ENCODE assay signal across 10 cellular contexts in genomic region chrX:22134681-22135080, GRCh38.
DNase-seq lines count a peak whose midpoint lies in the region; ATAC-seq, FAIRE-seq and TF ChIP-seq lines count a peak whose summit lies in the region.
"Had no signal": no experiment of that assay in that cellular context is flagged by ENCODE, and none has a peak within 500 bp of the region (broad histone marks: within the 10 kb centered on the region; RNA-seq: fewer than 3 reads in every experiment).

No MANE protein-coding gene starts in this region.

- ATAC-seq in HG02763 (IDR thresholded peaks at IDR 0.05; ENCODE audit: unreplicated experiment), result no peak

- no peak overlapping the region for H3K4me3 ChIP-seq in AG09309 (ENCODE audit: control insufficient read depth, low read depth, low read length)
- no peak overlapping the region for H3K4me3 ChIP-seq in cardiac fibroblast (replicated peaks in 1 of 2; ENCODE audit: low read depth in 2 of 2, low read length in 2 of 2)
- H3K4me3 ChIP-seq in mesendoderm (ENCODE audit: low read length), result no peak overlapping the region
- H3K4me3 ChIP-seq in spleen, result no peak overlapping the region

- no peak overlapping the region for H2BK15ac ChIP-seq in mesendoderm (replicated peaks; ENCODE audit: low read depth)

- H3K4me2 ChIP-seq in mesendoderm (ENCODE audit: low read length), result no peak overlapping the region

- H2BK120ac ChIP-seq in mesendoderm (ENCODE audit: low read depth, low read length), result no peak overlapping the region

- no CpG with 5 or more reads among the region's 4 CpGs for WGBS in mesendoderm (ENCODE audit: extremely low coverage, insufficient coverage, low lambda C conversion rate)
- WGBS in spleen, 5 donors, result 52 to 75% (median 70%) methylated on average over 3 to 4 of the region's 4 CpGs

- TF ChIP-seq CTCF in AG09309 (IDR thresholded peaks at IDR 0.05; ENCODE audit: control insufficient read depth, insufficient read depth, low read depth, low read length, missing control alignments) (no peak), cardiac fibroblast (IDR thresholded peaks at IDR 0.05; ENCODE audit: low read depth, low read length) (no peak), spleen (IDR thresholded peaks at IDR 0.05 in 8 of 11, conservative IDR thresholded peaks at IDR 0.05 in 3 of 11) (no peak)

- H3K18ac ChIP-seq in mesendoderm (ENCODE audit: low read length), result no peak overlapping the region

- TF ChIP-seq POLR2A in GM12892 (IDR thresholded peaks at IDR 0.05; ENCODE audit: low read depth, low read length) (no peak), spleen (IDR thresholded peaks at IDR 0.05) (no peak)

- no peaks in the 10 kb centered on the region for H3K79me2 ChIP-seq in mesendoderm (ENCODE audit: control insufficient read depth, insufficient read depth, low read length)

- H3K27me3 ChIP-seq in mesendoderm (ENCODE audit: insufficient read depth, low read length, poor library complexity) (no peaks in the 10 kb centered on the region), spleen (replicated peaks in 1 of 7) (no peaks in the 10 kb centered on the region)

- H2BK5ac ChIP-seq in mesendoderm (ENCODE audit: low read length), result no peak overlapping the region

- H3K9ac ChIP-seq in mesendoderm (ENCODE audit: low read length), result no peak overlapping the region

- H3K79me1 ChIP-seq in mesendoderm (ENCODE audit: low read length), result no peaks in the 10 kb centered on the region

- H3K27ac ChIP-seq in mesendoderm (ENCODE audit: low read depth, low read length) (no peak overlapping the region), spleen (no peak overlapping the region)

- FAIRE-seq in GM12892 (lab: Jason Lieb, UNC), result no peak
- FAIRE-seq: G401.6 had no signal

- no peak overlapping the region for H3K56ac ChIP-seq in mesendoderm (ENCODE audit: low read length)

- no peaks in the 10 kb centered on the region for H3K9me3 ChIP-seq in spleen

- H3K36me3 ChIP-seq in mesendoderm (ENCODE audit: control insufficient read depth, insufficient read depth, low read length) (no peaks in the 10 kb centered on the region), spleen (no peaks in the 10 kb centered on the region)

- H4K8ac ChIP-seq in mesendoderm (ENCODE audit: low read depth, low read length), result no peak overlapping the region

- no peak overlapping the region for H2AK5ac ChIP-seq in mesendoderm (ENCODE audit: low read length)

- intact Hi-C loops in spleen (cut with DNase I; ENCODE audit: low total_unique reads), result no loop called here

- H4K5ac ChIP-seq in mesendoderm (ENCODE audit: low read length), result no peak overlapping the region

- H3K4me1 ChIP-seq in mesendoderm (ENCODE audit: control insufficient read depth, low read depth, low read length) (no peaks in the 10 kb centered on the region), spleen (peaks cover 0 to 6% (median 0%) of the 10 kb centered on the region in 6 donors)

- H3K4ac ChIP-seq in mesendoderm (ENCODE audit: low read depth, low read length), result no peak overlapping the region

- peak; percentile 11 for DNase-seq in AG09309 (ENCODE audit: low read depth)
- DNase-seq in LHCN-M2 (ENCODE audit: low read depth), result peak; percentile 85
- DNase-seq in cardiac fibroblast (ENCODE audit: low read depth in 2 of 2), result peak; percentile 52 to 81
- peak; percentile 33 for DNase-seq in mesendoderm
- no peak for DNase-seq in GM12892 (ENCODE audit: insufficient read length)
- no peak for DNase-seq in NK-92 treated with Interleukin-12 subunit alpha and Interleukin-12 subunit beta, amount 100 ng/mL, for 24 hours (lab: John Stamatoyannopoulos, UW)
- no peak for DNase-seq in spleen
- DNase-seq: hippocampal formation had no signal

- H3K23ac ChIP-seq in mesendoderm (ENCODE audit: low read length), result no peak overlapping the region

Comparison
In these comparisons a context has a peak if more than half of its experiments do, and no peak if none do; other contexts are left out.
1. DNase-seq: peak in AG09309 (single experiment), LHCN-M2 (single experiment), cardiac fibroblast (2 of 2) and mesendoderm (single experiment); none in GM12892 (single experiment), NK-92 treated with Interleukin-12 subunit alpha and Interleukin-12 subunit beta, amount 100 ng/mL, for 24 hours (single experiment) and spleen (single experiment).